ENCODE assay signal across 8 cellular contexts in genomic region chr4:109730294-109731051, GRCh38. TPM values are rescaled to one million over a fixed set of nuclear protein-coding genes. Genes with fewer than 3 reads are reported as not detected.
DNase-seq lines count a peak whose midpoint lies in the region; ATAC-seq and TF ChIP-seq lines count a peak whose summit lies in the region.

No MANE protein-coding gene starts in this region.

- H3K36me3 ChIP-seq in Panc1 (ENCODE audit: control insufficient read depth, insufficient read depth, low read length): no peaks in the 10 kb centered on the region

- H3K27ac ChIP-seq in Panc1 (ENCODE audit: low read length): peak overlapping the region; percentile 85

- intact Hi-C loops in Panc1 (cut with micrococcal nuclease; ENCODE audit: unreplicated experiment): no loop called here

- peak overlapping the region; percentile 78 to 92 for H3K4me3 ChIP-seq in Panc1 (ENCODE audit: low read depth in 2 of 2, low read length in 2 of 2)

- in situ Hi-C loops in Caki2 (cut with HindIII; ENCODE audit: low pct_unique_long_range_greater_than_20kb, low sequenced_read_pairs): no loop called here
- in situ Hi-C loops in Panc1 (cut with HindIII; ENCODE audit: low pct_unique_long_range_greater_than_20kb, low sequenced_read_pairs): no loop called here

- no peak for TF ChIP-seq CTCF in Panc1 (IDR thresholded peaks at IDR 0.05)

- H3K4me1 ChIP-seq in Panc1 (ENCODE audit: control insufficient read depth, insufficient read depth, low read length): peaks cover 6% of the 10 kb centered on the region

- no peaks in the 10 kb centered on the region for H3K27me3 ChIP-seq in Panc1 (ENCODE audit: control insufficient read depth, insufficient read depth, low read length)

- no peaks in the 10 kb centered on the region for H3K9me3 ChIP-seq in Panc1 (ENCODE audit: control insufficient read depth, insufficient read depth, low read depth, low read length)

- ATAC-seq in GM19351 (IDR thresholded peaks at IDR 0.05; ENCODE audit: unreplicated experiment) (peak; percentile 53), HG03354 (IDR thresholded peaks at IDR 0.05; ENCODE audit: poor library complexity, severe bottlenecking, unreplicated experiment) (peak; percentile 55), Panc1 (peak; percentile 75)

- no TSS peak for BruUV-seq in Panc1 (replicated peaks; lab: Mats Ljungman, UMichigan)

- CTCF ChIA-PET in Panc1 (lab: Charles Lee): no interaction called here

- DNase-seq in Caki2 (ENCODE audit: low read depth): peak; percentile 69
- peak; percentile 12 for DNase-seq in Panc1 (ENCODE audit: low read depth, low spot score)
- DNase-seq in cerebellum (ENCODE audit: low spot score): peak; percentile 45
- DNase-seq in kidney tubule cell (ENCODE audit: low spot score): peak; percentile 65
- peak; percentile 24 for DNase-seq in smooth muscle cell of the brain vasculature (ENCODE audit: low read depth, low spot score)
- DNase-seq in activated gamma-delta T cell (lab: John Stamatoyannopoulos, UW): no peak

- POLR2A ChIA-PET in Panc1 (lab: Charles Lee): no interaction called here

RNA-seq across cellular contexts. Expression of gene PLA2G12A, which starts 0.6 kb away (rescaled TPM):
- total RNA-seq in Caki2 (2014; rRNA removed; shearing (Covaris generic); ENCODE audit: low replicate concordance): 11.4 and 17.3 TPM in 2 replicates
- total RNA-seq in Panc1 (2021; ENCODE audit: unreplicated experiment): 20.7 TPM
- polyA plus RNA-seq in Panc1 (2012; ENCODE audit: insufficient read length): 12.7 TPM
- total RNA-seq in cerebellum: 26.8 TPM

RNA-seq across cellular contexts. Expression of gene CASP6, which starts 27.2 kb away (rescaled TPM):
- total RNA-seq in Caki2 (2014; rRNA removed; shearing (Covaris generic); ENCODE audit: low replicate concordance): 32.7 and 34.1 TPM in 2 replicates
- 15.2 TPM for total RNA-seq in Panc1 (2021; ENCODE audit: unreplicated experiment)
- polyA plus RNA-seq in Panc1 (2012; ENCODE audit: insufficient read length): 14.1 TPM
- 15.4 TPM for total RNA-seq in cerebellum
